Comparison of ENCODE assay signal across 20 cellular contexts in genomic region chr10:43962346-43963191, GRCh38.
DNase-seq lines count a peak whose midpoint lies in the region; ATAC-seq, FAIRE-seq and TF ChIP-seq lines count a peak whose summit lies in the region.
"Had no signal": no experiment of that assay in that cellular context is flagged by ENCODE, and none has a peak within 500 bp of the region (broad histone marks: within the 10 kb centered on the region; RNA-seq: fewer than 3 reads in every experiment).

No MANE protein-coding gene starts in this region.

- intact Hi-C loops in HepG2 (cut with micrococcal nuclease; ENCODE audit: unreplicated experiment) = no loop called here

- ATAC-seq in HepG2 (no peak), GM21423 (IDR thresholded peaks at IDR 0.05; ENCODE audit: unreplicated experiment) (no peak)
- ATAC-seq in activated CD4-positive, CD25-positive, alpha-beta regulatory T cell treated with anti-CD3 and anti-CD28 coated beads, Interleukin-2, amount 50 U/mL, for 24 hours = no peak
- ATAC-seq: left ventricle myocardium superior, right cardiac atrium had no signal

- H3K9me3 ChIP-seq in liver (ENCODE audit: control insufficient read depth in 4 of 4, low read length in 3 of 4) (no peaks in the 10 kb centered on the region), HepG2 (ENCODE audit: low read length) (no peaks in the 10 kb centered on the region), mesenchymal stem cell (ENCODE audit: control insufficient read depth, low read length) (no peaks in the 10 kb centered on the region)
- H3K9me3 ChIP-seq: Caco-2, SK-N-SH, uterus had no signal

- peak overlapping the region; percentile 89 for H4K91ac ChIP-seq in mesenchymal stem cell (ENCODE audit: low read length)

- no peak overlapping the region for H3K4me2 ChIP-seq in HepG2 (ENCODE audit: low read depth, low read length)
- peak overlapping the region; percentile 12 for H3K4me2 ChIP-seq in mesenchymal stem cell (ENCODE audit: low read length, poor library complexity, severe bottlenecking)
- H3K4me2 ChIP-seq: SK-N-SH had no signal

- no peaks in the 10 kb centered on the region for H3K79me2 ChIP-seq in HepG2 (ENCODE audit: insufficient read depth, low read length)

- no peak overlapping the region for H2AFZ ChIP-seq in HepG2 (ENCODE audit: low read length)
- H2AFZ ChIP-seq in mesenchymal stem cell (ENCODE audit: low read depth, low read length) = no peak overlapping the region

- TF ChIP-seq CTCF in liver (IDR thresholded peaks at IDR 0.05; ENCODE audit: low read depth, low read length, missing input control) = no peak
- no peak for TF ChIP-seq CTCF in HepG2 (CRISPR knock-in tag; IDR thresholded peaks at IDR 0.05)
- no peak for TF ChIP-seq CTCF in coronary artery (IDR thresholded peaks at IDR 0.05)

- H3K27me3 ChIP-seq in liver (ENCODE audit: control insufficient read depth in 4 of 4, insufficient read depth in 4 of 4, low read length in 3 of 4) (no peaks in the 10 kb centered on the region), HepG2 (ENCODE audit: control insufficient read depth in 1 of 2, insufficient read depth in 2 of 2, low read length in 2 of 2) (peaks cover 0 to 20% of the 10 kb centered on the region in 2 experiments; a peak in 4 of 5 replicates), mesenchymal stem cell (ENCODE audit: control insufficient read depth in 1 of 2, insufficient read depth in 1 of 2, low read length in 2 of 2) (peaks cover 35 to 68% of the 10 kb centered on the region in 2 experiments)
- H3K27me3 ChIP-seq: uterus had no signal

- CTCF ChIA-PET in HepG2 (lab: Yijun Ruan, JAX; ENCODE audit: low intra/inter-chr PET ratio, low total read pairs) = no interaction called here

- H3K18ac ChIP-seq in mesenchymal stem cell (ENCODE audit: low read depth in 1 of 2, low read length in 2 of 2) = peak overlapping the region; percentile 74 to 83

- POLR2A ChIA-PET in HepG2 (lab: Yijun Ruan, JAX) = no interaction called here

- H2BK120ac ChIP-seq in mesenchymal stem cell (ENCODE audit: low read depth, low read length) = peak overlapping the region; percentile 44

- DNase-seq in HepG2 (ENCODE audit: low spot score) = no peak
- DNase-seq in coronary artery (ENCODE audit: low spot score) = peak; percentile 50
- DNase-seq in mesenchymal stem cell = peak; percentile 92
- no peak for DNase-seq in amniotic stem cell (lab: John Stamatoyannopoulos, UW)
- DNase-seq in dedifferentiated amniotic fluid mesenchymal stem cell (ENCODE audit: extremely low spot score) = no peak
- DNase-seq: activated naive CD4-positive, alpha-beta T cell treated with anti-CD3 and anti-CD28 coated beads, Interleukin-2, amount 10 ng/mL, durations not matched to agents 7 days and 5 days; caudate nucleus; GOT3; left ventricle myocardium superior; NCI-H345; right cardiac atrium; SK-N-SH; stimulated activated CD4-positive, alpha-beta T cell treated with anti-CD3 and anti-CD28 coated beads, Interleukin-4, amount 100 ng/mL, for 4 hours; uterus had no signal

- no peaks in the 10 kb centered on the region for H4K20me1 ChIP-seq in HepG2 (ENCODE audit: insufficient read depth, low read length)

- peak overlapping the region; percentile 74 for H4K8ac ChIP-seq in mesenchymal stem cell (ENCODE audit: low read length)

- TF ChIP-seq POLR2A in HepG2 (IDR thresholded peaks at IDR 0.05; ENCODE audit: insufficient read depth in 1 of 2, low read depth in 2 of 2, low read length in 2 of 2) = no peak

- H3K9ac ChIP-seq in liver (ENCODE audit: low read depth in 1 of 2, low read length in 2 of 2) (no peak overlapping the region), HepG2 (ENCODE audit: insufficient read depth, low read depth, low read length) (no peak overlapping the region), mesenchymal stem cell (ENCODE audit: low read length) (no peak overlapping the region)
- H3K9ac ChIP-seq: SK-N-SH had no signal

- 81% methylated on average over 11 of the region's 11 CpGs for WGBS in liver
- WGBS in HepG2 (ENCODE audit: low lambda C conversion rate) = 28% methylated on average over 9 of the region's 11 CpGs
- whole genome bisulfite sequencing in mesenchymal stem cell = 29% methylated on average over 11 of the region's 11 CpGs

- peak overlapping the region in 1 of 2 experiments; percentile 83 for H2BK12ac ChIP-seq in mesenchymal stem cell (ENCODE audit: low read length in 2 of 2)

- no peak overlapping the region for H2AK5ac ChIP-seq in mesenchymal stem cell (ENCODE audit: low read length, severe bottlenecking)

- TF ChIP-seq EP300 in HepG2 (IDR thresholded peaks at IDR 0.05; ENCODE audit: low read depth in 2 of 2, low read length in 2 of 2) (no peak), HepG2 (CRISPR knock-in tag; IDR thresholded peaks at IDR 0.05; ENCODE audit: borderline replicate concordance) (no peak)

- H2BK5ac ChIP-seq in mesenchymal stem cell (ENCODE audit: low read depth, low read length, poor library complexity, severe bottlenecking) = no peak overlapping the region

- H3K4me3 ChIP-seq in liver (ENCODE audit: low read depth in 1 of 3, low read length in 3 of 3) (no peak overlapping the region), HepG2 (replicated peaks in 1 of 3; ENCODE audit: insufficient read depth in 1 of 3, low read depth in 2 of 3, low read length in 3 of 3) (no peak overlapping the region), coronary artery (no peak overlapping the region), mesenchymal stem cell (ENCODE audit: insufficient read depth in 1 of 2, low read depth in 1 of 2, low read length in 2 of 2) (no peak overlapping the region)
- H3K4me3 ChIP-seq: uterus had no signal

- TF ChIP-seq RAD21 in liver (IDR thresholded peaks at IDR 0.05) = peak; percentile 33 to 47
- TF ChIP-seq RAD21 in HepG2 (CRISPR knock-in tag; IDR thresholded peaks at IDR 0.05) = no peak

- H3K36me3 ChIP-seq in liver (ENCODE audit: control insufficient read depth in 4 of 4, insufficient read depth in 3 of 4, low read depth in 1 of 4, low read length in 3 of 4) (no peaks in the 10 kb centered on the region), HepG2 (replicated peaks in 1 of 2; ENCODE audit: control insufficient read depth in 1 of 2, insufficient read depth in 2 of 2, low read length in 2 of 2) (no peaks in the 10 kb centered on the region), mesenchymal stem cell (ENCODE audit: control insufficient read depth in 1 of 2, insufficient read depth in 2 of 2, low read depth in 1 of 2, low read length in 2 of 2) (no peaks in the 10 kb centered on the region)
- H3K36me3 ChIP-seq: uterus had no signal

- no peak overlapping the region for H2BK15ac ChIP-seq in mesenchymal stem cell (ENCODE audit: low read depth, poor library complexity, severe bottlenecking)

- in situ Hi-C loops in HepG2 (cut with HindIII; ENCODE audit: extremely low pct_ligation_motif_present, low pct_unique_long_range_greater_than_20kb) = no loop called here

- no peak for FAIRE-seq in HepG2 (lab: Jason Lieb, UNC)
- FAIRE-seq: TTC549 had no signal

- peak overlapping the region in 1 of 2 experiments; percentile 71 for H3K14ac ChIP-seq in mesenchymal stem cell (ENCODE audit: low read length in 2 of 2)

- BruUV-seq in HepG2 (replicated peaks; lab: Mats Ljungman, UMichigan) = no TSS peak

- H3K23ac ChIP-seq in mesenchymal stem cell (ENCODE audit: low read length in 2 of 2) = peak overlapping the region in 1 of 2 experiments; percentile 65

- H3K27ac ChIP-seq in liver (ENCODE audit: low read depth in 1 of 2, low read length in 2 of 2) (peak overlapping the region in 1 of 2 donors; percentile 26), HepG2 (ENCODE audit: extremely low read length, insufficient read depth, low read length) (no peak overlapping the region), coronary artery (peak overlapping the region in 1 of 2 donors; percentile 70), mesenchymal stem cell (ENCODE audit: low read length, poor library complexity, severe bottlenecking) (no peak overlapping the region)
- H3K27ac ChIP-seq: epithelial cell of prostate had no signal

- H3K79me1 ChIP-seq in mesenchymal stem cell (replicated peaks; ENCODE audit: low read length, poor library complexity, severe bottlenecking) = no peaks in the 10 kb centered on the region

- peak overlapping the region; percentile 42 to 62 for H3K4ac ChIP-seq in mesenchymal stem cell (ENCODE audit: low read depth in 1 of 2, low read length in 2 of 2)

- H3K4me1 ChIP-seq in liver (ENCODE audit: control insufficient read depth in 4 of 4, insufficient read depth in 4 of 4, low read length in 3 of 4) (peaks cover 0 to 3% (median 0%) of the 10 kb centered on the region in 4 donors), HepG2 (ENCODE audit: insufficient read depth, low read length) (no peaks in the 10 kb centered on the region), mesenchymal stem cell (ENCODE audit: control insufficient read depth, insufficient read depth, low read depth, low read length) (peaks cover 11% of the 10 kb centered on the region)
- H3K4me1 ChIP-seq: Caco-2, uterus had no signal

TF ChIP-seq in liver, 16 proteins besides CTCF, POLR2A, EP300 and RAD21 (continues in another document):
- TF ChIP-seq SP1 (IDR thresholded peaks at IDR 0.05) = no peak
- peak; percentile 71 to 74 for TF ChIP-seq RXRA (IDR thresholded peaks at IDR 0.05)
- no peak for TF ChIP-seq HNF4A (conservative IDR thresholded peaks at IDR 0.05)
- TF ChIP-seq NR2F2 (IDR thresholded peaks at IDR 0.05) = peak; percentile 90
- TF ChIP-seq EGR1 (IDR thresholded peaks at IDR 0.05; ENCODE audit: low read depth in 2 of 2) = no peak
- TF ChIP-seq GABPA (IDR thresholded peaks at IDR 0.05 in 1 of 2, conservative IDR thresholded peaks at IDR 0.05 in 1 of 2) = no peak
- TF ChIP-seq FOXA2 (IDR thresholded peaks at IDR 0.05) = no peak
- no peak for TF ChIP-seq TAF1 (conservative IDR thresholded peaks at IDR 0.05)
- no peak for TF ChIP-seq HNF4G (IDR thresholded peaks at IDR 0.05)
- TF ChIP-seq YY1 (IDR thresholded peaks at IDR 0.05) = no peak
- TF ChIP-seq FOXA1 (IDR thresholded peaks at IDR 0.05) = no peak

TF ChIP-seq in HepG2, 621 proteins besides CTCF, POLR2A, EP300 and RAD21 (continues in another document):
- TF ChIP-seq ZC3H13 (CRISPR knock-in tag; IDR thresholded peaks at IDR 0.05) (no peak), ZNF510 (CRISPR knock-in tag; IDR thresholded peaks at IDR 0.05; ENCODE audit: low read depth) (no peak), ZNF558 (CRISPR knock-in tag; IDR thresholded peaks at IDR 0.05; ENCODE audit: borderline replicate concordance) (no peak), SETDB1 (CRISPR knock-in tag; IDR thresholded peaks at IDR 0.05; ENCODE audit: borderline replicate concordance) (no peak), ZNF615 (CRISPR knock-in tag; IDR thresholded peaks at IDR 0.05; ENCODE audit: borderline replicate concordance) (no peak), MLX (CRISPR knock-in tag; IDR thresholded peaks at IDR 0.05) (no peak), ZNF263 (CRISPR knock-in tag; IDR thresholded peaks at IDR 0.05) (no peak), PHF20 (CRISPR knock-in tag; IDR thresholded peaks at IDR 0.05) (no peak)

Comparison
In these comparisons a context has a peak if more than half of its experiments do, and no peak if none do; other contexts are left out.
1. DNase-seq: peak in coronary artery (single experiment) and mesenchymal stem cell (single experiment); none in HepG2 (single experiment), amniotic stem cell (single experiment) and dedifferentiated amniotic fluid mesenchymal stem cell (single experiment).